1 cellular context compared by ENCODE assay signal in the genomic region with DNA sequence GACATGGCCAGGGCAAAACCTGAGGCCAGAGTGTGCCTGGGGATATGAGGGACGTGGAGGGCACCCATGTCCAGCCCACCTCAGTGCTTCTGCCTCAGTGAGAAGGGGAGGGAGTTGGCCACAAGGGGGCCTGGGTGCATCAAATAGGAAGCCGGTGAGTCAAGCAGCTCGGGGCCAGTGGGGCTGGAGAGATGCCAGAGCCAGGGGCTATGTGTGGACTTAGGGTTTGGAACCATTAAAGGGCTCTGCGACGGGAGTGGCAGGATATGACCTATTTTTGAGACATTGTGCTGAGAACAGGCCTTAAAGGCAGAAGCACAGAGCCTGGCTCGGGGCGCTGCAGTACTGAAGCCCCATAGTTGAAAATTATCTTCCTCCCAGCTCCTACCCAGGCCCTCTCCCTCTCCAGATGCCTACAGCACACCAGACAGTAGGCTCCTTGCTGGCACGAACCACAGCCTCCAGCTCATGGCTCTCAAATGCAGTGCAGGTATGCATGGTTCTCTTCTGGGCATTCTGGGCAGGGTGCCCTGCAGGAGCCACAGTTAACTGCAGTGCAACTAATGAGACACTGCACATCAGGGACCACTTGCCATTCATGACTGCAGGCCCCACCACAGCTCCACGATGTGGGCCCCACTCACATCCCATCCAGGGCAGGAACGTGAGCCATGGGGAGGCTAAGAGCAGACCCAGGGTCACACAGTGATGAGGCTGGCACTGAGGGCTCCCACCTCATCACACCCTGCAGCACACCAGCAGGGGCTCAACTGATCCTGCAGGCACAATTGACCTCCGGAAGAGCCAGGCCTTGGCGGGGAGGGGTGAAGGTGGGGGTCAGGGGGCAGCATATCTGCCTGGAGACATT.
A peak's percentile ranks its signal among the peaks of the same experiment; 100 is the strongest.
TF ChIP-seq lines count a peak whose summit lies in the region.

No MANE protein-coding gene starts in this region.

TF ChIP-seq in HEK293, 187 proteins besides CTCF, POLR2A, EP300 and RAD21 (continued from another document):
- TF ChIP-seq, protein P1, sequence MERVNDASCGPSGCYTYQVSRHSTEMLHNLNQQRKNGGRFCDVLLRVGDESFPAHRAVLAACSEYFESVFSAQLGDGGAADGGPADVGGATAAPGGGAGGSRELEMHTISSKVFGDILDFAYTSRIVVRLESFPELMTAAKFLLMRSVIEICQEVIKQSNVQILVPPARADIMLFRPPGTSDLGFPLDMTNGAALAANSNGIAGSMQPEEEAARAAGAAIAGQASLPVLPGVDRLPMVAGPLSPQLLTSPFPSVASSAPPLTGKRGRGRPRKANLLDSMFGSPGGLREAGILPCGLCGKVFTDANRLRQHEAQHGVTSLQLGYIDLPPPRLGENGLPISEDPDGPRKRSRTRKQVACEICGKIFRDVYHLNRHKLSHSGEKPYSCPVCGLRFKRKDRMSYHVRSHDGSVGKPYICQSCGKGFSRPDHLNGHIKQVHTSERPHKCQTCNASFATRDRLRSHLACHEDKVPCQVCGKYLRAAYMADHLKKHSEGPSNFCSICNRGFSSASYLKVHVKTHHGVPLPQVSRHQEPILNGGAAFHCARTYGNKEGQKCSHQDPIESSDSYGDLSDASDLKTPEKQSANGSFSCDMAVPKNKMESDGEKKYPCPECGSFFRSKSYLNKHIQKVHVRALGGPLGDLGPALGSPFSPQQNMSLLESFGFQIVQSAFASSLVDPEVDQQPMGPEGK (tag by site-specific recombination; IDR thresholded peaks at IDR 0.05), result peak; percentile 40; the same call in 1 of the 2 replicates
- TF ChIP-seq ZNF830 (tag by site-specific recombination; IDR thresholded peaks at IDR 0.05; ENCODE audit: low read depth) (no peak), ZNF19 (tag by site-specific recombination; IDR thresholded peaks at IDR 0.05; ENCODE audit: low read depth) (no peak), ZBTB48 (tag by site-specific recombination; IDR thresholded peaks at IDR 0.05) (peak; percentile 56), ZNF221 (tag by site-specific recombination; IDR thresholded peaks at IDR 0.05; ENCODE audit: borderline replicate concordance) (no peak), ZFP37 (tag by site-specific recombination; IDR thresholded peaks at IDR 0.05) (peak; percentile 53; the same call in 1 of the 2 replicates), ZNF654 (tag by site-specific recombination; IDR thresholded peaks at IDR 0.05; ENCODE audit: low read depth) (peak; percentile 48), ZNF16 (tag by site-specific recombination; IDR thresholded peaks at IDR 0.05; ENCODE audit: low read depth) (no peak), WT1 (tag by site-specific recombination; IDR thresholded peaks at IDR 0.05) (no peak), ZNF600 (tag by site-specific recombination; IDR thresholded peaks at IDR 0.05) (peak; percentile 57; the same call in 1 of the 2 replicates), ZNF2 (tag by site-specific recombination; IDR thresholded peaks at IDR 0.05) (0 out of 2 replicates have a peak, but pooled peaks have one; percentile 32), ZBTB17 (tag by site-specific recombination; IDR thresholded peaks at IDR 0.05) (peak; percentile 61)
- TF ChIP-seq, protein P2, sequence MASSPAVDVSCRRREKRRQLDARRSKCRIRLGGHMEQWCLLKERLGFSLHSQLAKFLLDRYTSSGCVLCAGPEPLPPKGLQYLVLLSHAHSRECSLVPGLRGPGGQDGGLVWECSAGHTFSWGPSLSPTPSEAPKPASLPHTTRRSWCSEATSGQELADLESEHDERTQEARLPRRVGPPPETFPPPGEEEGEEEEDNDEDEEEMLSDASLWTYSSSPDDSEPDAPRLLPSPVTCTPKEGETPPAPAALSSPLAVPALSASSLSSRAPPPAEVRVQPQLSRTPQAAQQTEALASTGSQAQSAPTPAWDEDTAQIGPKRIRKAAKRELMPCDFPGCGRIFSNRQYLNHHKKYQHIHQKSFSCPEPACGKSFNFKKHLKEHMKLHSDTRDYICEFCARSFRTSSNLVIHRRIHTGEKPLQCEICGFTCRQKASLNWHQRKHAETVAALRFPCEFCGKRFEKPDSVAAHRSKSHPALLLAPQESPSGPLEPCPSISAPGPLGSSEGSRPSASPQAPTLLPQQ (tag by site-specific recombination; IDR thresholded peaks at IDR 0.05), result peak; percentile 92
